9 cellular contexts compared by ENCODE assay signal in the genomic region with DNA sequence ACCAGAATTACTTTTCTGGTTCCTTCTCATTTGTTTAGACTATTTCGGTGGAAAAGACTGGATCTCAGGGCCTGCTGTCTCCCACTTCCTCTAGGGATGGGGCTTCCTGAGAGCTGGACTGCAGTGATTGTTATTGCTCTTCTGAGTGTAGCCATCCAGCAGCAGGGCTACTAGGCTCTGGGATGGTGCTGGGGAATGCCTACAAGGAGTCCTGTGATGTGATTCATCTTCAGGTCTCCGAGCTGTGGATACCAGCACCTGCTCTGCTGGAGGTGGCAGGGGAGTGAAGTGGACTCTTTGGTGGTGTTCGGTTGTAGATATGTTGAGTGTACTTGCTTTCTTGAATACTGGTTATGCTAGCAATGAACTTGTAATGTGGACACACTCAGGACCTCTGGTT. TPM values are rescaled to one million over a fixed set of nuclear protein-coding genes. Genes with fewer than 3 reads are reported as not detected.
DNase-seq lines count a peak whose midpoint lies in the region; ATAC-seq and TF ChIP-seq lines count a peak whose summit lies in the region.
"Had no signal": no experiment of that assay in that cellular context is flagged by ENCODE, and none has a peak within 500 bp of the region (broad histone marks: within the 10 kb centered on the region; RNA-seq: fewer than 3 reads in every experiment).

No MANE protein-coding gene starts in this region.

- peaks cover 56% of the 10 kb centered on the region for H3K4me1 Mint-ChIP-seq in dendritic cell treated with granulocyte-macrophage colony-stimulating factor and Interleukin-4, amounts not matched to agents 40 ng/mL and 50 ng/mL, for 4 days (ENCODE audit: low read depth)
- peaks cover 21% of the 10 kb centered on the region for H3K4me1 Mint-ChIP-seq in nephron

- H3K27me3 ChIP-seq in HUES48 (ENCODE audit: control insufficient read depth, insufficient read depth, low read length) = no peaks in the 10 kb centered on the region
- no peaks in the 10 kb centered on the region for H3K27me3 ChIP-seq in upper lobe of right lung

- DNase-seq in upper lobe of right lung = no peak
- DNase-seq in NCI-H1930 (lab: John Stamatoyannopoulos, UW) = no peak
- DNase-seq: occipital lobe had no signal

- H3K27ac ChIP-seq in HUES48 (ENCODE audit: low read depth, low read length) (peak overlapping the region; percentile 35), upper lobe of right lung (no peak overlapping the region)

- peaks cover 73% of the 10 kb centered on the region for H3K36me3 Mint-ChIP-seq in dendritic cell treated with granulocyte-macrophage colony-stimulating factor and Interleukin-4, amounts not matched to agents 40 ng/mL and 50 ng/mL, for 4 days (ENCODE audit: low read depth)
- peaks cover 92% of the 10 kb centered on the region for H3K36me3 Mint-ChIP-seq in nephron (ENCODE audit: low read depth)

- H3K4me3 ChIP-seq in HUES48 (ENCODE audit: low read depth, low read length) (no peak overlapping the region), upper lobe of right lung (no peak overlapping the region)

- H3K36me3 ChIP-seq in HUES48 (ENCODE audit: control insufficient read depth, insufficient read depth, low read length) (peaks cover 62% of the 10 kb centered on the region), upper lobe of right lung (no peaks in the 10 kb centered on the region)

- no peak overlapping the region for H3K9ac ChIP-seq in HUES48 (ENCODE audit: low read depth, low read length)

- TF ChIP-seq CTCF in nephron (IDR thresholded peaks at IDR 0.05; ENCODE audit: unreplicated experiment in 3 of 3) (no peak), upper lobe of right lung (IDR thresholded peaks at IDR 0.05) (no peak)

- H3K4me1 ChIP-seq in HUES48 (ENCODE audit: control insufficient read depth, insufficient read depth, low read length) (peaks cover 28% of the 10 kb centered on the region), upper lobe of right lung (peaks cover 21% of the 10 kb centered on the region)

- H3K27ac Mint-ChIP-seq in dendritic cell treated with granulocyte-macrophage colony-stimulating factor and Interleukin-4, amounts not matched to agents 40 ng/mL and 50 ng/mL, for 4 days = peak overlapping the region; percentile 82
- H3K27ac Mint-ChIP-seq in nephron = peak overlapping the region; percentile 54 to 80 (median 65)

- intact Hi-C loops in dendritic cell treated with granulocyte-macrophage colony-stimulating factor and Interleukin-4, amounts not matched to agents 40 ng/mL and 50 ng/mL, for 4 days (cut with micrococcal nuclease) = loop anchor here (2.0 kb wide), 1 partner anchor 41 kb away; no protein-coding TSS in a partner anchor
- intact Hi-C loops in upper lobe of right lung (cut with DNase I) = no loop called here

- peaks cover 11% of the 10 kb centered on the region for H3K9me3 Mint-ChIP-seq in dendritic cell treated with granulocyte-macrophage colony-stimulating factor and Interleukin-4, amounts not matched to agents 40 ng/mL and 50 ng/mL, for 4 days
- peaks cover 32% of the 10 kb centered on the region for H3K9me3 Mint-ChIP-seq in nephron

- ATAC-seq in GM19452 (IDR thresholded peaks at IDR 0.05; ENCODE audit: unreplicated experiment) (peak; percentile 7), GM21576 (IDR thresholded peaks at IDR 0.05; ENCODE audit: unreplicated experiment) (no peak), GM18498 (IDR thresholded peaks at IDR 0.05; ENCODE audit: unreplicated experiment) (no peak), upper lobe of right lung (no peak)

- H3K27me3 Mint-ChIP-seq in dendritic cell treated with granulocyte-macrophage colony-stimulating factor and Interleukin-4, amounts not matched to agents 40 ng/mL and 50 ng/mL, for 4 days = no peaks in the 10 kb centered on the region
- no peaks in the 10 kb centered on the region for H3K27me3 Mint-ChIP-seq in nephron (ENCODE audit: low read depth)

- no peak overlapping the region for H3K4me3 Mint-ChIP-seq in dendritic cell treated with granulocyte-macrophage colony-stimulating factor and Interleukin-4, amounts not matched to agents 40 ng/mL and 50 ng/mL, for 4 days
- no peak overlapping the region for H3K4me3 Mint-ChIP-seq in nephron

- H3K9me3 ChIP-seq in HUES48 (ENCODE audit: control insufficient read depth, insufficient read depth, low read length) (no peaks in the 10 kb centered on the region), upper lobe of right lung (no peaks in the 10 kb centered on the region)

RNA-seq across cellular contexts. Expression of gene AEBP2, which starts 42.7 kb away (rescaled TPM):
- 40.1 TPM for total RNA-seq in upper lobe of right lung
